ENCODE assay signal across 8 cellular contexts in genomic region chr19:44689290-44690130, GRCh38. TPM values are rescaled to one million over a fixed set of nuclear protein-coding genes. Genes with fewer than 3 reads are reported as not detected.
A peak's percentile ranks its signal among the peaks of the same experiment; 100 is the strongest.
DNase-seq lines count a peak whose midpoint lies in the region; ATAC-seq, FAIRE-seq and TF ChIP-seq lines count a peak whose summit lies in the region.

No MANE protein-coding gene starts in this region.

- FAIRE-seq in H1 (lab: Jason Lieb, UNC), result no peak

- TF ChIP-seq RAD21 in H1 (IDR thresholded peaks at IDR 0.05 in 1 of 2, conservative IDR thresholded peaks at IDR 0.05 in 1 of 2; ENCODE audit: low read depth in 2 of 2, low read length in 2 of 2), result peak; percentile 90 to 91

- H3F3A ChIP-seq in GM23248 (ENCODE audit: insufficient read depth), result peaks cover 9% of the 10 kb centered on the region; the same call in 1 of the 2 replicates

- peak overlapping the region; percentile 93; the same call in 1 of the 2 replicates for H2BK20ac ChIP-seq in H1 (ENCODE audit: low read length)

- no peak overlapping the region for H3K56ac ChIP-seq in H1 (replicated peaks; ENCODE audit: insufficient read length, low read depth, low read length)

- H3K79me2 ChIP-seq in GM23248 (ENCODE audit: insufficient read depth) (no peaks in the 10 kb centered on the region), H1 (ENCODE audit: control insufficient read depth in 1 of 2, insufficient read depth in 2 of 2, low read length in 2 of 2) (no peaks in the 10 kb centered on the region)

- POLR2A ChIA-PET in H1 (lab: Charles Lee; ENCODE audit: partially characterized antibody), result interaction anchor here (1.0 to 1.5 kb wide), 5 partner anchors 33 to 83 kb away, joined by 3 to 5 read pairs (median 3); no protein-coding TSS in a partner anchor

- H3K4me3 ChIP-seq in GM23248 (no peak overlapping the region), H1 (ENCODE audit: extremely low read depth in 1 of 4, insufficient read depth in 2 of 4, low read depth in 3 of 4, low read length in 4 of 4) (peak overlapping the region in 1 of 4 experiments; percentile 34; a peak in 1 of 8 replicates)

- H3K27ac ChIP-seq in GM23248, result no peak overlapping the region
- no peak overlapping the region for H3K27ac ChIP-seq in H1 (ENCODE audit: low read depth, low read length)

- H3K4ac ChIP-seq in H1 (replicated peaks; ENCODE audit: insufficient read length, low read depth, low read length), result no peak overlapping the region

- H3K27me3 ChIP-seq in GM23248 (replicated peaks; ENCODE audit: insufficient read depth) (no peaks in the 10 kb centered on the region), H1 (replicated peaks in 1 of 4; ENCODE audit: control insufficient read depth in 3 of 4, extremely low read depth in 1 of 4, insufficient read depth in 3 of 4, low read length in 3 of 4) (no peaks in the 10 kb centered on the region)

- H3K36me3 ChIP-seq in GM23248 (ENCODE audit: low read depth) (no peaks in the 10 kb centered on the region), H1 (ENCODE audit: control insufficient read depth in 2 of 4, insufficient read depth in 4 of 4, low read length in 3 of 4) (no peaks in the 10 kb centered on the region)

- peak overlapping the region; percentile 88; the same call in 1 of the 2 replicates for H2BK15ac ChIP-seq in H1 (ENCODE audit: low read length)

- CTCF ChIA-PET in H1 (lab: Charles Lee; ENCODE audit: partially characterized antibody), result interaction anchor here (0.5 to 11.2 kb wide), 45 partner anchors 9 to 1962 kb away, joined by 3 to 134 read pairs (median 5); partner anchors contain the start of genes CBLC and NECTIN2

- H3K14ac ChIP-seq in H1 (ENCODE audit: insufficient read length), result no peak overlapping the region

- H2AFZ ChIP-seq in GM23248 (no peak overlapping the region), H1 (ENCODE audit: low read length) (peak overlapping the region; percentile 54; the same call in 1 of the 2 replicates)

- H4K20me1 ChIP-seq in GM23248 (ENCODE audit: insufficient read depth) (no peaks in the 10 kb centered on the region), H1 (replicated peaks in 1 of 2; ENCODE audit: control insufficient read depth in 1 of 2, insufficient read depth in 2 of 2, low read length in 2 of 2) (no peaks in the 10 kb centered on the region)

- H3K9ac ChIP-seq in GM23248, result no peak overlapping the region
- no peak overlapping the region for H3K9ac ChIP-seq in H1 (replicated peaks in 1 of 4; ENCODE audit: extremely low read depth in 1 of 4, low read depth in 3 of 4, low read length in 3 of 4)

- peak overlapping the region; percentile 35; the same call in 1 of the 2 replicates for H4K8ac ChIP-seq in H1 (ENCODE audit: extremely low read depth, insufficient read depth, low read length)

- H2BK12ac ChIP-seq in H1 (ENCODE audit: low read depth, low read length), result peak overlapping the region; percentile 94; the same call in 1 of the 2 replicates

- TF ChIP-seq EP300 in H1 (IDR thresholded peaks at IDR 0.05; ENCODE audit: borderline replicate concordance in 1 of 2, low read depth in 2 of 2, low read length in 2 of 2), result no peak

- H3K4me2 ChIP-seq in GM23248 (ENCODE audit: unreplicated experiment) (no peak overlapping the region), H1 (ENCODE audit: insufficient read depth in 1 of 2, low read depth in 2 of 2, low read length in 2 of 2) (peak overlapping the region in 1 of 2 experiments; percentile 55; a peak in 3 of 4 replicates)

- DNase-seq in AG09319 (ENCODE audit: extremely low read depth, low read depth), result peak; percentile 27
- DNase-seq in GM23248, result peak; percentile 68
- DNase-seq in NCI-H774 (lab: John Stamatoyannopoulos, UW), result peak; percentile 32
- peak; percentile 92 for DNase-seq in activated CD8-positive, alpha-beta memory T cell treated with anti-CD3 and anti-CD28 coated beads for 24 hours
- DNase-seq in H1 (ENCODE audit: low read depth in 1 of 2, low spot score in 2 of 2), result peak; percentile 65 to 96
- DNase-seq in mucosa of gallbladder (ENCODE audit: low spot score), result peak; percentile 68
- DNase-seq in stimulated activated CD8-positive, alpha-beta memory T cell treated with anti-CD3 and anti-CD28 coated beads, Interleukin-4, amount 100 ng/mL, for 4 hours (ENCODE audit: low read depth in 2 of 2, low spot score in 1 of 2), result peak; percentile 61 to 70

- WGBS in GM23248 (ENCODE audit: low coverage in 1 of 2, low lambda C conversion rate in 2 of 2, missing lambda C conversion rate in 2 of 2), 2 experiments, result 36 to 39% methylated on average over 10 to 11 of the region's 11 CpGs
- 44% methylated on average over 11 of the region's 11 CpGs; no CpG with 5 or more reads in 1 of the 2 experiments for WGBS in H1 (ENCODE audit: extremely low coverage in 1 of 2, insufficient coverage in 1 of 2, insufficient read length in 1 of 2, insufficient replicate concordance in 2 of 2, low coverage in 1 of 2, low lambda C conversion rate in 2 of 2, missing lambda C conversion rate in 1 of 2), 2 experiments

- H3K9me2 ChIP-seq in GM23248 (ENCODE audit: insufficient read depth), result no peaks in the 10 kb centered on the region

- ATAC-seq in GM18873 (IDR thresholded peaks at IDR 0.05; ENCODE audit: low FRiP score, unreplicated experiment), result no peak

- H4K91ac ChIP-seq in H1 (replicated peaks; ENCODE audit: insufficient read length, low read length), result peak overlapping the region; percentile 72

- H2AK5ac ChIP-seq in H1 (ENCODE audit: low read depth, low read length), result peak overlapping the region; percentile 10; the same call in 1 of the 2 replicates

- TF ChIP-seq CTCF in AG09319 (IDR thresholded peaks at IDR 0.05; ENCODE audit: low read depth, low read length) (peak; percentile 96), H1 (IDR thresholded peaks at IDR 0.05; ENCODE audit: control extremely low read depth in 1 of 3, insufficient read depth in 1 of 3, low read depth in 1 of 3, low read length in 3 of 3) (peak; percentile 92 to 94 (median 93))

- no peak for TF ChIP-seq POLR2A in H1 (IDR thresholded peaks at IDR 0.05; ENCODE audit: control extremely low read depth in 1 of 2, low read depth in 2 of 2, low read length in 2 of 2)

- peaks cover 10% of the 10 kb centered on the region; the same call in 1 of the 2 replicates for H3K4me1 ChIP-seq in GM23248 (ENCODE audit: insufficient read depth)
- H3K4me1 ChIP-seq in H1 (replicated peaks in 1 of 4; ENCODE audit: control insufficient read depth in 3 of 4, insufficient read depth in 4 of 4, low read length in 3 of 4), result peaks cover 0 to 12% (median 2%) of the 10 kb centered on the region in 4 experiments; a peak in 4 of 7 replicates

- peak overlapping the region; percentile 66; the same call in 1 of the 2 replicates for H2BK5ac ChIP-seq in H1 (ENCODE audit: low read depth, low read length)

- H2BK120ac ChIP-seq in H1 (replicated peaks; ENCODE audit: low read depth, low read length), result no peak overlapping the region

- H3K18ac ChIP-seq in H1 (ENCODE audit: extremely low read depth, low read length), result peak overlapping the region; percentile 95

- H3K23ac ChIP-seq in H1 (ENCODE audit: insufficient read length), result no peak overlapping the region

- in situ Hi-C loops in GM23248 (cut with MboI), result no loop called here

- no peak overlapping the region for H4K5ac ChIP-seq in H1 (ENCODE audit: insufficient read length, low read depth, low read length)

- no peaks in the 10 kb centered on the region for H3K79me1 ChIP-seq in H1 (ENCODE audit: low read depth, low read length)

- no peaks in the 10 kb centered on the region for H3K9me3 ChIP-seq in GM23248 (ENCODE audit: low read depth)
- H3K9me3 ChIP-seq in H1 (ENCODE audit: insufficient read depth in 2 of 2, low read depth in 1 of 2, low read length in 1 of 2), result no peaks in the 10 kb centered on the region

- no peaks in the 10 kb centered on the region; the same call in 1 of the 2 replicates for H3K23me2 ChIP-seq in H1 (ENCODE audit: low read depth, low read length)

RNA-seq across cellular contexts. Expression of gene CEACAM16, which starts 9.4 kb away (rescaled TPM):
- not detected in 2 replicates for total RNA-seq in GM23248 (2014; rRNA removed; shearing (Covaris generic))
- not detected in 2 replicates for polyA plus RNA-seq in GM23248 (2016; fragmentation: Nextera tagmentation; extraction: Ambion mirVana)
- total RNA-seq in H1 (2021; fragmentation: NEBNext Ultra II Directional; extraction: Animal tissue kit (Norgen Biotek cat#: 25700)), result not detected in 2 replicates
- not detected in 2 replicates for polyA plus RNA-seq in H1 (2011; rRNA removed)
- polyA plus RNA-seq in H1 (2011; cell fraction: cytosol; rRNA removed), result not detected
- polyA plus RNA-seq in H1 (2011; cell fraction: nucleus; rRNA removed), result not detected
- polyA plus RNA-seq in H1 (2012, experiment 1 of 2), result not detected in 4 replicates
- polyA plus RNA-seq in H1 (2012, experiment 2 of 2), result not detected
- not detected for polyA plus RNA-seq in H1 (2013, experiment 1 of 2)
- polyA plus RNA-seq in H1 (2013, experiment 2 of 2), result not detected
- polyA minus RNA-seq in H1 (2011; rRNA and poly(A)+ RNA removed), result not detected in 2 replicates
- polyA minus RNA-seq in H1 (2011; cell fraction: cytosol; rRNA and poly(A)+ RNA removed), result not detected
- not detected for polyA minus RNA-seq in H1 (2011; cell fraction: nucleus; rRNA and poly(A)+ RNA removed)
- total RNA-seq in mucosa of gallbladder, result 0.12 TPM

RNA-seq across cellular contexts. Expression of gene CEACAM19, which starts 18.2 kb away (rescaled TPM):
- 0.51 and 1.9 TPM in 2 replicates for total RNA-seq in GM23248 (2014; rRNA removed; shearing (Covaris generic))
- polyA plus RNA-seq in GM23248 (2016; fragmentation: Nextera tagmentation; extraction: Ambion mirVana), result 1.3 and 1.7 TPM in 2 replicates
- 2.7 and 3.1 TPM in 2 replicates for total RNA-seq in H1 (2021; fragmentation: NEBNext Ultra II Directional; extraction: Animal tissue kit (Norgen Biotek cat#: 25700))
- 3.4 and 4.0 TPM in 2 replicates for polyA plus RNA-seq in H1 (2011; rRNA removed)
- polyA plus RNA-seq in H1 (2011; cell fraction: cytosol; rRNA removed), result 2.4 TPM
- polyA plus RNA-seq in H1 (2011; cell fraction: nucleus; rRNA removed), result 10.2 TPM
- polyA plus RNA-seq in H1 (2012, experiment 1 of 2), result 2.8 to 5.3 TPM (median 3.6 TPM) in 4 replicates
- 1.6 TPM for polyA plus RNA-seq in H1 (2012, experiment 2 of 2)
- polyA plus RNA-seq in H1 (2013, experiment 1 of 2), result 1.9 TPM
- 1.6 TPM for polyA plus RNA-seq in H1 (2013, experiment 2 of 2)
- 1.5 and 4.7 TPM in 2 replicates for polyA minus RNA-seq in H1 (2011; rRNA and poly(A)+ RNA removed)
- 2.1 TPM for polyA minus RNA-seq in H1 (2011; cell fraction: cytosol; rRNA and poly(A)+ RNA removed)
- polyA minus RNA-seq in H1 (2011; cell fraction: nucleus; rRNA and poly(A)+ RNA removed), result 3.5 TPM
- total RNA-seq in mucosa of gallbladder, result 10.9 TPM

RNA-seq across cellular contexts. Expression of gene PVR, which starts 45.8 kb away (rescaled TPM):
- 140 and 148 TPM in 2 replicates for total RNA-seq in GM23248 (2014; rRNA removed; shearing (Covaris generic))
- polyA plus RNA-seq in GM23248 (2016; fragmentation: Nextera tagmentation; extraction: Ambion mirVana) (58.8 and 63.3 TPM in 2 replicates), H1 (2011; rRNA removed) (14.8 and 16.9 TPM in 2 replicates)
- 13.3 and 14.1 TPM in 2 replicates for total RNA-seq in H1 (2021; fragmentation: NEBNext Ultra II Directional; extraction: Animal tissue kit (Norgen Biotek cat#: 25700))
- polyA plus RNA-seq in H1 (2011; cell fraction: cytosol; rRNA removed), result 14.8 TPM
- 25.2 TPM for polyA plus RNA-seq in H1 (2011; cell fraction: nucleus; rRNA removed)
- 10.3 to 14.0 TPM (median 11.6 TPM) in 4 replicates for polyA plus RNA-seq in H1 (2012, experiment 1 of 2)
- polyA plus RNA-seq in H1 (2012, experiment 2 of 2), result 6.8 TPM
- 12.7 TPM for polyA plus RNA-seq in H1 (2013, experiment 1 of 2)
- 13.7 TPM for polyA plus RNA-seq in H1 (2013, experiment 2 of 2)
- polyA minus RNA-seq in H1 (2011; rRNA and poly(A)+ RNA removed), result 22.1 and 22.5 TPM in 2 replicates
- polyA minus RNA-seq in H1 (2011; cell fraction: cytosol; rRNA and poly(A)+ RNA removed), result 9.8 TPM
- polyA minus RNA-seq in H1 (2011; cell fraction: nucleus; rRNA and poly(A)+ RNA removed), result 27.4 TPM
- total RNA-seq in mucosa of gallbladder, result 42.8 TPM

RNA-seq across cellular contexts. Expression of gene BCL3, which starts 59.0 kb away (rescaled TPM):
- 11.3 and 18.6 TPM in 2 replicates for total RNA-seq in GM23248 (2014; rRNA removed; shearing (Covaris generic))
- 24.6 and 26.8 TPM in 2 replicates for polyA plus RNA-seq in GM23248 (2016; fragmentation: Nextera tagmentation; extraction: Ambion mirVana)
- total RNA-seq in H1 (2021; fragmentation: NEBNext Ultra II Directional; extraction: Animal tissue kit (Norgen Biotek cat#: 25700)), result 1.7 and 2.4 TPM in 2 replicates
- 0.88 and 3.0 TPM in 2 replicates for polyA plus RNA-seq in H1 (2011; rRNA removed)
- 1.5 TPM for polyA plus RNA-seq in H1 (2011; cell fraction: cytosol; rRNA removed)
- polyA plus RNA-seq in H1 (2011; cell fraction: nucleus; rRNA removed), result 2.2 TPM
- 1.7 to 3.7 TPM (median 2.5 TPM) in 4 replicates for polyA plus RNA-seq in H1 (2012, experiment 1 of 2)
- 2.0 TPM for polyA plus RNA-seq in H1 (2012, experiment 2 of 2)
- 2.5 TPM for polyA plus RNA-seq in H1 (2013, experiment 1 of 2)
- 3.0 TPM for polyA plus RNA-seq in H1 (2013, experiment 2 of 2)
- 0.24 and 0.28 TPM in 2 replicates for polyA minus RNA-seq in H1 (2011; rRNA and poly(A)+ RNA removed)
- polyA minus RNA-seq in H1 (2011; cell fraction: cytosol; rRNA and poly(A)+ RNA removed), result 2.6 TPM
- polyA minus RNA-seq in H1 (2011; cell fraction: nucleus; rRNA and poly(A)+ RNA removed), result 1.2 TPM
- total RNA-seq in mucosa of gallbladder, result 44.3 TPM

Comparison
In these comparisons a context has a peak if more than half of its experiments do, and no peak if none do; other contexts are left out.
1. DNase-seq: peak in every context shown above with its lines; median percentile 92 in activated CD8-positive, alpha-beta memory T cell treated with anti-CD3 and anti-CD28 coated beads for 24 hours; 80 in H1; 68 in GM23248; 68 in mucosa of gallbladder; 66 in stimulated activated CD8-positive, alpha-beta memory T cell treated with anti-CD3 and anti-CD28 coated beads, Interleukin-4, amount 100 ng/mL, for 4 hours; 32 in NCI-H774; 27 in AG09319.